In the genomic region with DNA sequence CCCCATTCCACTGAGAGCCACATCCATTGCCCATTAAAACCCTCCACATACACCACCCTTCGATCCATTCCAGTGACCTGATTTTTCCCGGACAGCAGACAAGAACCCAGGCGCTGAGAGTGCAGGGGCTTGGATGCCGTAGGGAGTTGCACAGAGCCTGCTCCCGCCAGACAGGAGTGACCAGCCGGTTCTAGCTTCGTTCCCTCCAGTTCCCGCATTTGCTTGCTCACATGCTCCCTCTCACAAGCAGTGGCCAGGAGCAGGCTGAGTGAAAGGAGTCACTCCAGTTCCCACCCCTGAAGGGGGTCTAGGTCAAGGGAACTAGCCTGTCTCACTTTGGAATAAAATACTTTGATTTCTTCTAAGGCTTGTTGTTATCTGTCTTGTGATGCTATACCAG, we compare ENCODE assay signal across 20 cellular contexts.
DNase-seq lines count a peak whose midpoint lies in the region; ATAC-seq and TF ChIP-seq lines count a peak whose summit lies in the region.
"Had no signal": no experiment of that assay in that cellular context is flagged by ENCODE, and none has a peak within 500 bp of the region (broad histone marks: within the 10 kb centered on the region; RNA-seq: fewer than 3 reads in every experiment).

No MANE protein-coding gene starts in this region.

- no peaks in the 10 kb centered on the region for H3K27me3 Mint-ChIP-seq in CD4-positive, CD25-positive, alpha-beta regulatory T cell
- H3K27me3 Mint-ChIP-seq in Calu3 (ENCODE audit: unreplicated experiment), result no peaks in the 10 kb centered on the region
- no peaks in the 10 kb centered on the region for H3K27me3 Mint-ChIP-seq in activated naive CD8-positive, alpha-beta T cell treated with anti-CD3 and anti-CD28 coated beads, Interleukin-2, amount 50 U/mL, for 24 hours
- H3K27me3 Mint-ChIP-seq in natural killer cell treated with Interleukin-12 subunit alpha and Interleukin-12 subunit beta and Interleukin-15 and Interleukin-18, amount 100 ng/mL, for 72 hours, result peaks cover 0 to 2% of the 10 kb centered on the region in 2 donors

- peak overlapping the region in 2 of 3 donors; percentile 65 to 79 for H3K27ac Mint-ChIP-seq in CD4-positive, CD25-positive, alpha-beta regulatory T cell
- H3K27ac Mint-ChIP-seq in Calu3 (ENCODE audit: unreplicated experiment), result peak overlapping the region; percentile 15
- peak overlapping the region; percentile 73 for H3K27ac Mint-ChIP-seq in activated naive CD8-positive, alpha-beta T cell treated with anti-CD3 and anti-CD28 coated beads, Interleukin-2, amount 50 U/mL, for 24 hours
- H3K27ac Mint-ChIP-seq in natural killer cell treated with Interleukin-12 subunit alpha and Interleukin-12 subunit beta and Interleukin-15 and Interleukin-18, amount 100 ng/mL, for 72 hours, result peak overlapping the region; percentile 14 to 68

- H3K4me3 Mint-ChIP-seq in CD4-positive, CD25-positive, alpha-beta regulatory T cell, result no peak overlapping the region
- H3K4me3 Mint-ChIP-seq in Calu3 (ENCODE audit: low read depth, unreplicated experiment), result no peak overlapping the region
- H3K4me3 Mint-ChIP-seq in activated naive CD8-positive, alpha-beta T cell treated with anti-CD3 and anti-CD28 coated beads, Interleukin-2, amount 50 U/mL, for 24 hours, result no peak overlapping the region
- H3K4me3 Mint-ChIP-seq in natural killer cell treated with Interleukin-12 subunit alpha and Interleukin-12 subunit beta and Interleukin-15 and Interleukin-18, amount 100 ng/mL, for 72 hours, result peak overlapping the region; percentile 47

- no peaks in the 10 kb centered on the region for H3K36me3 Mint-ChIP-seq in CD4-positive, CD25-positive, alpha-beta regulatory T cell
- no peaks in the 10 kb centered on the region for H3K36me3 Mint-ChIP-seq in Calu3 (ENCODE audit: insufficient read depth, unreplicated experiment)
- H3K36me3 Mint-ChIP-seq in activated naive CD8-positive, alpha-beta T cell treated with anti-CD3 and anti-CD28 coated beads, Interleukin-2, amount 50 U/mL, for 24 hours (ENCODE audit: low read depth), result no peaks in the 10 kb centered on the region
- no peaks in the 10 kb centered on the region for H3K36me3 Mint-ChIP-seq in natural killer cell treated with Interleukin-12 subunit alpha and Interleukin-12 subunit beta and Interleukin-15 and Interleukin-18, amount 100 ng/mL, for 72 hours
- H3K36me3 Mint-ChIP-seq: CD4-positive, alpha-beta memory T cell had no signal

- no peak overlapping the region for H3K4me3 ChIP-seq in CD4-positive, CD25-positive, alpha-beta regulatory T cell (ENCODE audit: low read depth, low read length)
- H3K4me3 ChIP-seq: GM12878, MG63, SJSA1 had no signal

- H3K9me3 Mint-ChIP-seq in CD4-positive, CD25-positive, alpha-beta regulatory T cell, result peaks cover 0 to 3% (median 0%) of the 10 kb centered on the region in 7 donors
- H3K9me3 Mint-ChIP-seq in Calu3 (ENCODE audit: low read depth, unreplicated experiment), result no peaks in the 10 kb centered on the region
- no peaks in the 10 kb centered on the region for H3K9me3 Mint-ChIP-seq in activated naive CD8-positive, alpha-beta T cell treated with anti-CD3 and anti-CD28 coated beads, Interleukin-2, amount 50 U/mL, for 24 hours
- H3K9me3 Mint-ChIP-seq in natural killer cell treated with Interleukin-12 subunit alpha and Interleukin-12 subunit beta and Interleukin-15 and Interleukin-18, amount 100 ng/mL, for 72 hours, result no peaks in the 10 kb centered on the region
- H3K9me3 Mint-ChIP-seq: CD4-positive, alpha-beta memory T cell had no signal

- no peak for ATAC-seq in CD4-positive, CD25-positive, alpha-beta regulatory T cell (ENCODE audit: low read depth in 2 of 2)
- ATAC-seq in activated naive CD8-positive, alpha-beta T cell treated with anti-CD3 and anti-CD28 coated beads, Interleukin-2, amount 50 U/mL, for 24 hours, result no peak
- no peak for ATAC-seq in natural killer cell treated with Interleukin-12 subunit alpha and Interleukin-12 subunit beta and Interleukin-15 and Interleukin-18, amount 100 ng/mL, for 72 hours
- no peak for ATAC-seq in HG03280 (IDR thresholded peaks at IDR 0.05; ENCODE audit: unreplicated experiment)
- ATAC-seq: HepG2, PC-3 had no signal

- peaks cover 7% of the 10 kb centered on the region for H3K4me1 ChIP-seq in CD4-positive, CD25-positive, alpha-beta regulatory T cell (ENCODE audit: control insufficient read depth, insufficient read depth, low read length, poor library complexity, severe bottlenecking)

- no peak for TF ChIP-seq CTCF in Calu3 (IDR thresholded peaks at IDR 0.05; ENCODE audit: unreplicated experiment)

- CTCF ChIA-PET in Calu3 (lab: Charles Lee), result interaction anchor here (0.6 kb wide), 1 partner anchor 879 kb away, joined by 5 read pairs; no protein-coding TSS in a partner anchor

- no peaks in the 10 kb centered on the region for H3K36me3 ChIP-seq in CD4-positive, CD25-positive, alpha-beta regulatory T cell (ENCODE audit: control insufficient read depth, insufficient read depth, low read length)
- H3K36me3 ChIP-seq: MG63, SJSA1 had no signal

- H3K27me3 ChIP-seq in CD4-positive, CD25-positive, alpha-beta regulatory T cell (ENCODE audit: control insufficient read depth, insufficient read depth, low read length), result no peaks in the 10 kb centered on the region
- H3K27me3 ChIP-seq: MG63, SJSA1 had no signal

- no TSS peak for BruUV-seq in Calu3 (replicated peaks; lab: Mats Ljungman, UMichigan)

- DNase-seq in CD4-positive, CD25-positive, alpha-beta regulatory T cell, result no peak
- DNase-seq in Calu3 (no peak), HK-2 (ENCODE audit: unreplicated experiment) (no peak)
- no peak for DNase-seq in activated naive CD8-positive, alpha-beta T cell treated with anti-CD3 and anti-CD28 coated beads, Interleukin-2, amount 50 U/mL, for 24 hours
- DNase-seq in natural killer cell treated with Interleukin-12 subunit alpha and Interleukin-12 subunit beta and Interleukin-15 and Interleukin-18, amount 100 ng/mL, for 72 hours (ENCODE audit: low spot score), result no peak
- no peak for DNase-seq in effector CD8-positive, alpha-beta T cell (lab: John Stamatoyannopoulos, UW)
- DNase-seq: CD4-positive, alpha-beta memory T cell; GDM1; MG63; NCI-H1092; NCI-H146; NCI-H2081; NCI-H510A; NCI-H774; PC-3 had no signal

- peaks cover 8 to 17% (median 11%) of the 10 kb centered on the region in 4 donors for H3K4me1 Mint-ChIP-seq in CD4-positive, CD25-positive, alpha-beta regulatory T cell
- H3K4me1 Mint-ChIP-seq in Calu3 (ENCODE audit: low read depth, unreplicated experiment), result peaks cover 25% of the 10 kb centered on the region
- H3K4me1 Mint-ChIP-seq in activated naive CD8-positive, alpha-beta T cell treated with anti-CD3 and anti-CD28 coated beads, Interleukin-2, amount 50 U/mL, for 24 hours, result peaks cover 15% of the 10 kb centered on the region
- peaks cover 8 to 13% of the 10 kb centered on the region in 2 donors for H3K4me1 Mint-ChIP-seq in natural killer cell treated with Interleukin-12 subunit alpha and Interleukin-12 subunit beta and Interleukin-15 and Interleukin-18, amount 100 ng/mL, for 72 hours (ENCODE audit: low read depth in 2 of 2)

- H3K9me3 ChIP-seq in CD4-positive, CD25-positive, alpha-beta regulatory T cell (ENCODE audit: control insufficient read depth in 2 of 2, low read length in 2 of 2), result no peaks in the 10 kb centered on the region
- H3K9me3 ChIP-seq: MG63, SJSA1 had no signal

- no peak overlapping the region for H3K27ac ChIP-seq in CD4-positive, CD25-positive, alpha-beta regulatory T cell (ENCODE audit: insufficient read depth, low read length, poor library complexity, severe bottlenecking)
- H3K27ac ChIP-seq: KMS-11 had no signal

- intact Hi-C loops in Calu3 (cut with micrococcal nuclease; ENCODE audit: unreplicated experiment), result no loop called here

Comparison
In these comparisons a context has a peak if more than half of its experiments do, and no peak if none do; other contexts are left out.
1. H3K27ac Mint-ChIP-seq: peak in every context shown above with its lines; median percentile 73 in activated naive CD8-positive, alpha-beta T cell treated with anti-CD3 and anti-CD28 coated beads, Interleukin-2, amount 50 U/mL, for 24 hours; 72 in CD4-positive, CD25-positive, alpha-beta regulatory T cell; 41 in natural killer cell treated with Interleukin-12 subunit alpha and Interleukin-12 subunit beta and Interleukin-15 and Interleukin-18, amount 100 ng/mL, for 72 hours; 15 in Calu3.